ENCODE assay signal across 8 cellular contexts in genomic region chr3:9302425-9303181, GRCh38. TPM values are rescaled to one million over a fixed set of nuclear protein-coding genes. Genes with fewer than 3 reads are reported as not detected.
A peak's percentile ranks its signal among the peaks of the same experiment; 100 is the strongest.
DNase-seq lines count a peak whose midpoint lies in the region; FAIRE-seq and TF ChIP-seq lines count a peak whose summit lies in the region.

No MANE protein-coding gene starts in this region.

- intact Hi-C loops in ascending aorta (cut with DNase I), result loop anchor here (1.0 to 10.0 kb wide), 3 partner anchors 228 to 331 kb away; no protein-coding TSS in a partner anchor

- H3K4me3 ChIP-seq in ascending aorta, result peak overlapping the region in 1 of 2 donors; percentile 33
- peak overlapping the region; percentile 49 for H3K4me3 ChIP-seq in rectal smooth muscle tissue (ENCODE audit: low read length)

- H3K27ac ChIP-seq in ascending aorta, result no peak overlapping the region
- H3K27ac ChIP-seq in rectal smooth muscle tissue (ENCODE audit: low read depth, low read length), result no peak overlapping the region

- DNase-seq in HEK293T (ENCODE audit: extremely low spot score) (peak; percentile 90), NCI-H128 (lab: John Stamatoyannopoulos, UW; ENCODE audit: unreplicated experiment) (peak; percentile 79), T-helper 9 cell (peak; percentile 67), ascending aorta (ENCODE audit: low spot score in 2 of 2) (peak in 1 of 2 donors; percentile 78), hepatic stellate cell (ENCODE audit: low spot score) (peak; percentile 79), OCI-M2 (lab: John Stamatoyannopoulos, UW; ENCODE audit: unreplicated experiment) (no peak)

- H3K9ac ChIP-seq in rectal smooth muscle tissue (ENCODE audit: low read length), result no peak overlapping the region

- H3K9me3 ChIP-seq in ascending aorta, result no peaks in the 10 kb centered on the region

- FAIRE-seq in G401.6 (lab: Jason Lieb, UNC), result peak; percentile 42

- CTCF ChIA-PET in HEK293T (lab: Yijun Ruan, JAX), result interaction anchor here (0.6 to 2.4 kb wide), 19 partner anchors 10 to 338 kb away, joined by 3 to 22 read pairs (median 4); partner anchors contain the start of gene SRGAP3

- H3K36me3 ChIP-seq in ascending aorta (no peaks in the 10 kb centered on the region), rectal smooth muscle tissue (ENCODE audit: control insufficient read depth, insufficient read depth, low read length) (no peaks in the 10 kb centered on the region)

- TF ChIP-seq CTCF in ascending aorta (IDR thresholded peaks at IDR 0.05), result peak; percentile 81 to 91 (median 87)

- H3K27me3 ChIP-seq in ascending aorta (no peaks in the 10 kb centered on the region), rectal smooth muscle tissue (ENCODE audit: control insufficient read depth, insufficient read depth, low read length) (no peaks in the 10 kb centered on the region)

- POLR2A ChIA-PET in HEK293T (lab: Yijun Ruan, JAX), result no interaction called here

- H3K4me1 ChIP-seq in ascending aorta (no peaks in the 10 kb centered on the region), rectal smooth muscle tissue (ENCODE audit: control insufficient read depth, insufficient read depth, low read length) (peaks cover 2% of the 10 kb centered on the region)

TF ChIP-seq in HEK293T, 16 proteins besides CTCF, POLR2A, EP300 and RAD21:
- TF ChIP-seq SUZ12 (IDR thresholded peaks at IDR 0.05), result no peak
- TF ChIP-seq SP1 (IDR thresholded peaks at IDR 0.05), result no peak
- TF ChIP-seq CTBP1 (IDR thresholded peaks at IDR 0.05; ENCODE audit: borderline replicate concordance), result no peak
- TF ChIP-seq TARDBP (IDR thresholded peaks at IDR 0.05), result no peak
- no peak for TF ChIP-seq BHLHE40 (IDR thresholded peaks at IDR 0.05; ENCODE audit: borderline replicate concordance)
- no peak for TF ChIP-seq ARNT (IDR thresholded peaks at IDR 0.05)
- TF ChIP-seq NFRKB (IDR thresholded peaks at IDR 0.05), result no peak
- no peak for TF ChIP-seq ZNF384 (IDR thresholded peaks at IDR 0.05)
- TF ChIP-seq PKNOX1 (IDR thresholded peaks at IDR 0.05), result no peak
- no peak for TF ChIP-seq FOXA1 (IDR thresholded peaks at IDR 0.05)
- no peak for TF ChIP-seq L3MBTL2 (conservative IDR thresholded peaks at IDR 0.05)
- TF ChIP-seq FOXM1 (IDR thresholded peaks at IDR 0.05; ENCODE audit: borderline replicate concordance), result no peak
- no peak for TF ChIP-seq FOXK2 (IDR thresholded peaks at IDR 0.05)
- no peak for TF ChIP-seq HDGF (IDR thresholded peaks at IDR 0.05; ENCODE audit: borderline replicate concordance)

RNA-seq across cellular contexts. Expression of gene SRGAP3, which starts 53.2 kb away (rescaled TPM):
- 1.6 TPM for total RNA-seq in ascending aorta
